In genomic region chr10:100184426-100185219, GRCh38 we compare ENCODE assay signal across 8 cellular contexts. TPM values are rescaled to one million over a fixed set of nuclear protein-coding genes. Genes with fewer than 3 reads are reported as not detected.
A peak's percentile ranks its signal among the peaks of the same experiment; 100 is the strongest.
DNase-seq lines count a peak whose midpoint lies in the region; ATAC-seq and TF ChIP-seq lines count a peak whose summit lies in the region.

No MANE protein-coding gene starts in this region.

- no peak for TF ChIP-seq POLR2A in Peyer's patch (IDR thresholded peaks at IDR 0.05)

- H3K36me3 Mint-ChIP-seq in CD4-positive, CD25-positive, alpha-beta regulatory T cell: peaks cover 21% of the 10 kb centered on the region

- H3K4me1 Mint-ChIP-seq in CD4-positive, CD25-positive, alpha-beta regulatory T cell: peaks cover 42 to 71% (median 56%) of the 10 kb centered on the region in 4 donors

- H3K36me3 ChIP-seq in CD4-positive, CD25-positive, alpha-beta regulatory T cell (ENCODE audit: control insufficient read depth, insufficient read depth, low read length): peaks cover 4% of the 10 kb centered on the region
- H3K36me3 ChIP-seq in Peyer's patch (no peaks in the 10 kb centered on the region), mucosa of descending colon (ENCODE audit: low read depth) (no peaks in the 10 kb centered on the region)

- no peak for TF ChIP-seq CTCF in Peyer's patch (IDR thresholded peaks at IDR 0.05)
- TF ChIP-seq CTCF in mucosa of descending colon (IDR thresholded peaks at IDR 0.05): no peak

- DNase-seq in CD4-positive, CD25-positive, alpha-beta regulatory T cell: peak in 1 of 3 donors; percentile 41
- no peak for DNase-seq in Peyer's patch
- peak; percentile 28 for DNase-seq in dermis blood vessel endothelial cell
- peak; percentile 18 for DNase-seq in myocyte (ENCODE audit: low read depth)
- no peak for DNase-seq in NCI-H187 treated with DMSO at 0.1 percent for 48 hours (lab: John Stamatoyannopoulos, UW)
- no peak for DNase-seq in mucosa of descending colon
- DNase-seq in DMS153 treated with DMSO at 0.1 percent for 48 hours (lab: John Stamatoyannopoulos, UW; ENCODE audit: unreplicated experiment): no peak

- no peaks in the 10 kb centered on the region for H3K27me3 Mint-ChIP-seq in CD4-positive, CD25-positive, alpha-beta regulatory T cell

- no peak for ATAC-seq in CD4-positive, CD25-positive, alpha-beta regulatory T cell (ENCODE audit: low read depth in 2 of 2)
- ATAC-seq in GM21737 (IDR thresholded peaks at IDR 0.05; ENCODE audit: unreplicated experiment) (peak; percentile 11), mucosa of descending colon (no peak)

- peak overlapping the region; percentile 76 to 97 (median 90) for H3K27ac Mint-ChIP-seq in CD4-positive, CD25-positive, alpha-beta regulatory T cell

- intact Hi-C loops in mucosa of descending colon (cut with DNase I, micrococcal nuclease): loop anchor here in 1 of 2 donors (10.0 kb wide), 1 partner anchor 250 kb away; no protein-coding TSS in a partner anchor

- peak overlapping the region; percentile 85 for H3K27ac ChIP-seq in CD4-positive, CD25-positive, alpha-beta regulatory T cell (ENCODE audit: insufficient read depth, low read length, poor library complexity, severe bottlenecking)
- peak overlapping the region; percentile 79 to 91 (median 84) for H3K27ac ChIP-seq in Peyer's patch

- peaks cover 26% of the 10 kb centered on the region for H3K4me1 ChIP-seq in CD4-positive, CD25-positive, alpha-beta regulatory T cell (ENCODE audit: control insufficient read depth, insufficient read depth, low read length, poor library complexity, severe bottlenecking)
- H3K4me1 ChIP-seq in Peyer's patch: peaks cover 0 to 49% (median 7%) of the 10 kb centered on the region in 4 donors
- H3K4me1 ChIP-seq in mucosa of descending colon (ENCODE audit: low read depth): peaks cover 31% of the 10 kb centered on the region

- H3K27me3 ChIP-seq in CD4-positive, CD25-positive, alpha-beta regulatory T cell (ENCODE audit: control insufficient read depth, insufficient read depth, low read length): no peaks in the 10 kb centered on the region
- H3K27me3 ChIP-seq in Peyer's patch: no peaks in the 10 kb centered on the region

- H3K9me3 Mint-ChIP-seq in CD4-positive, CD25-positive, alpha-beta regulatory T cell: no peaks in the 10 kb centered on the region

- peak overlapping the region; percentile 83 for H3K4me3 ChIP-seq in CD4-positive, CD25-positive, alpha-beta regulatory T cell (ENCODE audit: low read depth, low read length)
- H3K4me3 ChIP-seq in Peyer's patch: peak overlapping the region; percentile 63 to 90 (median 84)
- H3K4me3 ChIP-seq in mucosa of descending colon: no peak overlapping the region

- peak overlapping the region; percentile 97 to 99 (median 98) for H3K4me3 Mint-ChIP-seq in CD4-positive, CD25-positive, alpha-beta regulatory T cell

- no peaks in the 10 kb centered on the region for H3K9me3 ChIP-seq in CD4-positive, CD25-positive, alpha-beta regulatory T cell (ENCODE audit: control insufficient read depth in 2 of 2, low read length in 2 of 2)
- H3K9me3 ChIP-seq in Peyer's patch (no peaks in the 10 kb centered on the region), mucosa of descending colon (no peaks in the 10 kb centered on the region)

RNA-seq across cellular contexts. Expression of gene ERLIN1, which starts 1.2 kb away (rescaled TPM):
- total RNA-seq in CD4-positive, CD25-positive, alpha-beta regulatory T cell: 6.2 TPM
- 10 to 100 TPM in 3 of 4 donors, 1 to 10 TPM in 1; 5.4 to 14.4 (median 10.7) TPM for polyA plus RNA-seq in CD4-positive, CD25-positive, alpha-beta regulatory T cell
- total RNA-seq in Peyer's patch: 10 to 100 TPM in 3 of 4 donors, 1 to 10 TPM in 1; 5.8 to 28.7 (median 26.3) TPM
- total RNA-seq in dermis blood vessel endothelial cell: 32.8 and 62.6 TPM in 2 replicates
- total RNA-seq in myocyte: 13.0 and 15.0 TPM in 2 replicates
- 33.2 TPM for polyA plus RNA-seq in myocyte (2012)
- 10 to 100 TPM; 33.4 to 57.9 (median 48.3) TPM for total RNA-seq in mucosa of descending colon

RNA-seq across cellular contexts. Expression of gene CHUK, which starts 44.8 kb away (rescaled TPM):
- 25.1 TPM for total RNA-seq in CD4-positive, CD25-positive, alpha-beta regulatory T cell
- 10 to 100 TPM; 13.0 to 18.4 (median 15.1) TPM for polyA plus RNA-seq in CD4-positive, CD25-positive, alpha-beta regulatory T cell
- total RNA-seq in Peyer's patch: 10 to 100 TPM; 12.7 to 26.4 (median 24.8) TPM
- total RNA-seq in dermis blood vessel endothelial cell: 28.8 and 35.5 TPM in 2 replicates
- total RNA-seq in myocyte: 21.3 and 22.3 TPM in 2 replicates
- polyA plus RNA-seq in myocyte (2012): 9.2 TPM
- total RNA-seq in mucosa of descending colon: 10 to 100 TPM; 18.2 to 21.4 (median 20.5) TPM

Comparison
In these comparisons a context has a peak if more than half of its experiments do, and no peak if none do; other contexts are left out.
1. DNase-seq: peak in dermis blood vessel endothelial cell (single experiment) and myocyte (single experiment); none in Peyer's patch (0 of 3), NCI-H187 treated with DMSO at 0.1 percent for 48 hours (single experiment), mucosa of descending colon (0 of 3) and DMS153 treated with DMSO at 0.1 percent for 48 hours (single experiment).